Comparison of ENCODE assay signal across 13 cellular contexts in the genomic region with DNA sequence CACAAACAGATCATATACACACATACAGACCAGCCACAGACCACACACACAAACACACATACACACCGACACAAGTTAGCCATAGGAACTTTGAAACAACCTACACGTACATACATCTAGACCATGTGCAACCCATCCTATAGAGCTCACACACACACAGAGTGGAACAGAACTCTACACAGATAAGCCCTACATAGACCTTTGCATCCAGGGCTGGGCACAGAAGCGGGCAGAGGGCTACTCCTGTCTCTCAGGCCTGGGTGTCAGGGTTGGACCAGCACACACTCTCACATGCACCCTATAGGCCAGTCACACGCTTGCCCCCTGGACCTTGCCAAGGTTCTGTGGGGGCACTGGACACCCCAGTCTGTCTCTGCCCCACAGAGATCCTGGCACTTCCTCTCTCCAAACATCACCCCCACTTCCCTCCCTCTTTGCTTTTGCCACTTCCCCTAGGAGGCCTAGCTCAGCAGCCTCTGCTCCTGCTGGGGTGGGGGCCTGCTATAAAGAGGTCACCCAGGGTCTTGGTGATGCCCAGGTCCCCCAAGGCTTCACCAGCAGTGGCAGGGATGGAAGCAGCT. TPM values are rescaled to one million over a fixed set of nuclear protein-coding genes. Genes with fewer than 3 reads are reported as not detected.
DNase-seq lines count a peak whose midpoint lies in the region; ATAC-seq, FAIRE-seq and TF ChIP-seq lines count a peak whose summit lies in the region.
"Had no signal": no experiment of that assay in that cellular context is flagged by ENCODE, and none has a peak within 500 bp of the region (broad histone marks: within the 10 kb centered on the region; RNA-seq: fewer than 3 reads in every experiment).

No MANE protein-coding gene starts in this region.

- peak overlapping the region; percentile 95 for H2BK5ac ChIP-seq in IMR-90 (ENCODE audit: low read depth, low read length, poor library complexity, severe bottlenecking)

- H3K56ac ChIP-seq in IMR-90 (ENCODE audit: extremely low read depth, insufficient read depth, low read length): no peak overlapping the region

- peaks cover 25% of the 10 kb centered on the region for H3K9me1 ChIP-seq in IMR-90 (ENCODE audit: insufficient read depth, low read length)

- H3K27ac Mint-ChIP-seq in astrocyte (ENCODE audit: unreplicated experiment): no peak overlapping the region
- H3K27ac Mint-ChIP-seq: naive B cell; stimulated activated memory B cell treated with anti-CD40 and anti-IgM and Interleukin-4, amounts not matched to agents 10 μg/mL and 1 μg/mL and 100 μg/mL, for 72 hours had no signal

- DNase-seq in IMR-90: no peak
- no peak for DNase-seq in astrocyte (ENCODE audit: low read depth)
- DNase-seq in NCI-H82 treated with DMSO at 0.1 percent for 48 hours (lab: John Stamatoyannopoulos, UW; ENCODE audit: unreplicated experiment): no peak
- DNase-seq in NCI-H526 (lab: John Stamatoyannopoulos, UW): no peak
- no peak for DNase-seq in HuH-7.5 (ENCODE audit: low spot score)
- DNase-seq in stimulated activated CD4-positive, alpha-beta T cell treated with anti-CD3 and anti-CD28 coated beads, Interleukin-4, amount 100 ng/mL, for 4 hours: no peak
- DNase-seq: activated CD4-positive, CD25-positive, alpha-beta regulatory T cell had no signal

- no peak for FAIRE-seq in astrocyte (lab: Jason Lieb, UNC)
- FAIRE-seq: colon had no signal

- peak overlapping the region; percentile 22; the same call in 2 of the 3 replicates for H2BK15ac ChIP-seq in IMR-90 (ENCODE audit: low read depth, low read length)

- H3K27ac ChIP-seq in 22Rv1 (peak overlapping the region; percentile 98), IMR-90 (ENCODE audit: insufficient read depth, low read length) (peak overlapping the region; percentile 0; the same call in 1 of the 2 replicates), astrocyte (ENCODE audit: low read depth, low read length) (peak overlapping the region; percentile 10)

- BruUV-seq in IMR-90 (replicated peaks; lab: Mats Ljungman, UMichigan): no TSS peak

- H3K9me3 Mint-ChIP-seq in astrocyte (ENCODE audit: unreplicated experiment): no peaks in the 10 kb centered on the region
- H3K9me3 Mint-ChIP-seq: naive B cell; stimulated activated memory B cell treated with anti-CD40 and anti-IgM and Interleukin-4, amounts not matched to agents 10 μg/mL and 1 μg/mL and 100 μg/mL, for 72 hours had no signal

- H3K18ac ChIP-seq in IMR-90 (ENCODE audit: low read depth, low read length): peak overlapping the region; percentile 29

- dilution Hi-C loops in IMR-90 (cut with HindIII; ENCODE audit: low sequenced_read_pairs, unreplicated experiment): no loop called here

- H3K79me2 ChIP-seq in astrocyte (ENCODE audit: insufficient read depth, low read length): no peaks in the 10 kb centered on the region

- no peak for ATAC-seq in IMR-90 (ENCODE audit: low read depth)
- ATAC-seq: stimulated activated memory B cell treated with anti-CD40 and anti-IgM and Interleukin-4, amounts not matched to agents 10 μg/mL and 1 μg/mL and 100 μg/mL, for 72 hours had no signal

- H3K9ac ChIP-seq in IMR-90 (ENCODE audit: low read depth, low read length) (no peak overlapping the region), astrocyte (ENCODE audit: low read length) (peak overlapping the region; percentile 52), mucosa of stomach (ENCODE audit: low read length) (peak overlapping the region; percentile 81)

- H3K36me3 ChIP-seq in IMR-90 (ENCODE audit: control insufficient read depth, insufficient read depth, low read length) (no peaks in the 10 kb centered on the region), astrocyte (ENCODE audit: insufficient read depth, low read length) (no peaks in the 10 kb centered on the region), mucosa of stomach (ENCODE audit: control insufficient read depth, insufficient read depth, low read length) (no peaks in the 10 kb centered on the region)
- H3K36me3 ChIP-seq: HAP-1 had no signal

- H4K5ac ChIP-seq in IMR-90 (ENCODE audit: low read depth, low read length): peak overlapping the region; percentile 77

- peak overlapping the region; percentile 80 for H3K4ac ChIP-seq in IMR-90 (ENCODE audit: low read depth, low read length)

- H2AK5ac ChIP-seq in IMR-90 (ENCODE audit: low read depth, low read length): peak overlapping the region; percentile 97

- peak overlapping the region; percentile 5; the same call in 1 of the 2 replicates for H2BK20ac ChIP-seq in IMR-90 (ENCODE audit: low read depth, low read length)

- TF ChIP-seq CTCF in 22Rv1 (IDR thresholded peaks at IDR 0.05): no peak
- TF ChIP-seq CTCF in IMR-90 (conservative IDR thresholded peaks at IDR 0.05; ENCODE audit: low read depth, low read length): no peak
- TF ChIP-seq CTCF in astrocyte (IDR thresholded peaks at IDR 0.05; ENCODE audit: insufficient read depth, low read depth, low read length): no peak

- H2AK9ac ChIP-seq in IMR-90 (replicated peaks; ENCODE audit: low read depth, low read length, poor library complexity): peak overlapping the region; percentile 81

- TF ChIP-seq RAD21 in IMR-90 (IDR thresholded peaks at IDR 0.05; ENCODE audit: low read length): no peak

- no peak overlapping the region for H3K4me3 Mint-ChIP-seq in astrocyte (ENCODE audit: unreplicated experiment)
- H3K4me3 Mint-ChIP-seq: stimulated activated memory B cell treated with anti-CD40 and anti-IgM and Interleukin-4, amounts not matched to agents 10 μg/mL and 1 μg/mL and 100 μg/mL, for 72 hours had no signal

- CTCF ChIA-PET in IMR-90 (lab: Yijun Ruan, JAX): no interaction called here

- H2AFZ ChIP-seq in IMR-90 (replicated peaks; ENCODE audit: low read length, poor library complexity): peak overlapping the region; percentile 86
- peak overlapping the region; percentile 5 for H2AFZ ChIP-seq in astrocyte (ENCODE audit: low read depth, low read length)

- no peaks in the 10 kb centered on the region for H3K27me3 ChIP-seq in IMR-90 (ENCODE audit: control insufficient read depth, insufficient read depth, low read length)
- H3K27me3 ChIP-seq in astrocyte (ENCODE audit: insufficient read depth, low read length): no peaks in the 10 kb centered on the region
- H3K27me3 ChIP-seq in mucosa of stomach (ENCODE audit: control insufficient read depth, insufficient read depth, low read length): no peaks in the 10 kb centered on the region

- POLR2A ChIA-PET in IMR-90 (lab: Charles Lee; ENCODE audit: unreplicated experiment): no interaction called here

- intact Hi-C loops in IMR-90 (cut with micrococcal nuclease): no loop called here

- H4K20me1 ChIP-seq in IMR-90 (ENCODE audit: insufficient read depth, low read length) (peaks cover 3% of the 10 kb centered on the region; the same call in 1 of the 2 replicates), astrocyte (ENCODE audit: insufficient read depth, low read length) (no peaks in the 10 kb centered on the region)

- H3K23ac ChIP-seq in IMR-90 (ENCODE audit: low read depth, low read length): peak overlapping the region; percentile 48

- H3K4me1 ChIP-seq in IMR-90 (ENCODE audit: control insufficient read depth, insufficient read depth, low read length) (peaks cover 47% of the 10 kb centered on the region), astrocyte (ENCODE audit: insufficient read depth, low read length) (peaks cover 55% of the 10 kb centered on the region), mucosa of stomach (ENCODE audit: control insufficient read depth, insufficient read depth, low read length) (peaks cover 82% of the 10 kb centered on the region)

- peaks cover 20% of the 10 kb centered on the region for H3K4me1 Mint-ChIP-seq in astrocyte (ENCODE audit: low read depth, unreplicated experiment)

- no peak overlapping the region for H3K4me2 ChIP-seq in IMR-90 (ENCODE audit: low read depth, low read length)
- H3K4me2 ChIP-seq in astrocyte (ENCODE audit: low read length): peak overlapping the region; percentile 6

- H3K79me1 ChIP-seq in IMR-90 (ENCODE audit: low read depth in 1 of 2, low read length in 2 of 2): peaks cover 0 to 34% of the 10 kb centered on the region in 2 experiments; a peak in 2 of 4 replicates

- H4K91ac ChIP-seq in IMR-90 (ENCODE audit: insufficient read depth, low read depth, low read length): peak overlapping the region; percentile 40

- H3K14ac ChIP-seq in IMR-90 (replicated peaks; ENCODE audit: low read depth, low read length): peak overlapping the region; percentile 45

- peak overlapping the region; percentile 3 to 79; a peak in 3 of 4 replicates for H4K8ac ChIP-seq in IMR-90 (ENCODE audit: low read depth in 2 of 2, low read length in 2 of 2)

- H3K4me3 ChIP-seq in IMR-90 (ENCODE audit: insufficient read depth, low read depth, low read length) (no peak overlapping the region), astrocyte (ENCODE audit: insufficient read depth, low read depth, low read length) (no peak overlapping the region), mucosa of stomach (ENCODE audit: low read length) (peak overlapping the region; percentile 20)
- H3K4me3 ChIP-seq: HAP-1 had no signal

- TF ChIP-seq POLR2A in IMR-90 (IDR thresholded peaks at IDR 0.05; ENCODE audit: low read depth, low read length): peak; percentile 27; the same call in 1 of the 2 replicates

- no peaks in the 10 kb centered on the region for H3K27me3 Mint-ChIP-seq in astrocyte (ENCODE audit: low read depth, unreplicated experiment)
- H3K27me3 Mint-ChIP-seq: naive B cell; stimulated activated memory B cell treated with anti-CD40 and anti-IgM and Interleukin-4, amounts not matched to agents 10 μg/mL and 1 μg/mL and 100 μg/mL, for 72 hours had no signal

- H2BK120ac ChIP-seq in IMR-90 (ENCODE audit: low read depth, low read length): peak overlapping the region; percentile 88

- no peaks in the 10 kb centered on the region for H3K36me3 Mint-ChIP-seq in astrocyte (ENCODE audit: low read depth, unreplicated experiment)
- H3K36me3 Mint-ChIP-seq: naive B cell; stimulated activated memory B cell treated with anti-CD40 and anti-IgM and Interleukin-4, amounts not matched to agents 10 μg/mL and 1 μg/mL and 100 μg/mL, for 72 hours had no signal

- WGBS in IMR-90 (ENCODE audit: extremely low coverage in 2 of 2, insufficient read length in 1 of 2), 2 experiments: 63% methylated on average over 3 of the region's 4 CpGs; no CpG with 5 or more reads in 1 of the 2 experiments

- in situ Hi-C loops in IMR-90 (cut with MboI; ENCODE audit: low sequenced_read_pairs): loop anchor here (25.0 kb wide), 1 partner anchor 1052 kb away; no protein-coding TSS in a partner anchor

- H3K9me3 ChIP-seq in IMR-90 (ENCODE audit: control insufficient read depth, insufficient read depth, low read length) (no peaks in the 10 kb centered on the region), astrocyte (ENCODE audit: insufficient read depth, low read depth, low read length) (no peaks in the 10 kb centered on the region), mucosa of stomach (ENCODE audit: control insufficient read depth, low read length) (no peaks in the 10 kb centered on the region)
- H3K9me3 ChIP-seq: HAP-1 had no signal

RNA-seq across cellular contexts. Expression of a gene that starts 5.8 kb away (rescaled TPM):
- total RNA-seq in IMR-90 (2012; rRNA removed) (20.8 and 32.8 TPM in 2 replicates), astrocyte (101 and 126 TPM in 2 replicates)
- polyA plus RNA-seq in IMR-90 (2012; rRNA removed): 109 and 141 TPM in 2 replicates
- 306 and 706 TPM in 2 replicates for polyA plus RNA-seq in IMR-90 (2012; cell fraction: cytosol; rRNA removed)
- polyA plus RNA-seq in IMR-90 (2012; cell fraction: nucleus; rRNA removed; ENCODE audit: low replicate concordance): 702 and 1,034 TPM in 2 replicates

RNA-seq across cellular contexts. Expression of a gene that starts 10.2 kb away (rescaled TPM):
- total RNA-seq in IMR-90 (2012; rRNA removed) (7.5 and 8.1 TPM in 2 replicates), astrocyte (21.7 and 25.9 TPM in 2 replicates)
- 11.0 and 21.6 TPM in 2 replicates for polyA plus RNA-seq in IMR-90 (2012; rRNA removed)
- polyA plus RNA-seq in IMR-90 (2012; cell fraction: cytosol; rRNA removed): 8.9 and 9.7 TPM in 2 replicates
- polyA plus RNA-seq in IMR-90 (2012; cell fraction: nucleus; rRNA removed; ENCODE audit: low replicate concordance): 97.7 and 107 TPM in 2 replicates

RNA-seq across cellular contexts. Expression of a gene that starts 16.1 kb away (rescaled TPM):
- 351 and 371 TPM in 2 replicates for total RNA-seq in IMR-90 (2012; rRNA removed)
- 378 and 383 TPM in 2 replicates for polyA plus RNA-seq in IMR-90 (2012; rRNA removed)
- polyA plus RNA-seq in IMR-90 (2012; cell fraction: cytosol; rRNA removed): 593 and 596 TPM in 2 replicates
- 149 and 228 TPM in 2 replicates for polyA plus RNA-seq in IMR-90 (2012; cell fraction: nucleus; rRNA removed; ENCODE audit: low replicate concordance)
- total RNA-seq in astrocyte: 145 and 166 TPM in 2 replicates

RNA-seq across cellular contexts. Expression of a gene that starts 16.3 kb away (rescaled TPM):
- total RNA-seq in IMR-90 (2012; rRNA removed) (not detected in 2 replicates), astrocyte (3.6 and 4.5 TPM in 2 replicates)
- polyA plus RNA-seq in IMR-90 (2012; rRNA removed): 0.68 and 0.90 TPM in 2 replicates
- not detected in 2 replicates for polyA plus RNA-seq in IMR-90 (2012; cell fraction: cytosol; rRNA removed)
- 0.73 TPM in 1 of 2 replicates, not detected in the other for polyA plus RNA-seq in IMR-90 (2012; cell fraction: nucleus; rRNA removed; ENCODE audit: low replicate concordance)

RNA-seq across cellular contexts. Expression of a gene that starts 20.9 kb away (rescaled TPM):
- total RNA-seq in IMR-90 (2012; rRNA removed) (44.6 and 45.5 TPM in 2 replicates), astrocyte (5.4 and 10.5 TPM in 2 replicates)
- polyA plus RNA-seq in IMR-90 (2012; rRNA removed): 34.9 and 39.4 TPM in 2 replicates
- 25.7 and 52.6 TPM in 2 replicates for polyA plus RNA-seq in IMR-90 (2012; cell fraction: cytosol; rRNA removed)
- polyA plus RNA-seq in IMR-90 (2012; cell fraction: nucleus; rRNA removed; ENCODE audit: low replicate concordance): 20.0 and 25.4 TPM in 2 replicates

Comparison
In these comparisons a context has a peak if more than half of its experiments do, and no peak if none do; other contexts are left out.
1. H3K27ac ChIP-seq: peak in every context shown above with its lines; median percentile 98 in 22Rv1; 10 in astrocyte; 0 in IMR-90.